Comparison of ENCODE assay signal across 1 cellular context in genomic region chr6:43174263-43175112, GRCh38.
TF ChIP-seq lines count a peak whose summit lies in the region.

No MANE protein-coding gene starts in this region.

TF ChIP-seq in K562, 482 proteins besides CTCF, POLR2A, EP300 and RAD21 (continued from another document and continues in another):
- TF ChIP-seq, protein P1, sequence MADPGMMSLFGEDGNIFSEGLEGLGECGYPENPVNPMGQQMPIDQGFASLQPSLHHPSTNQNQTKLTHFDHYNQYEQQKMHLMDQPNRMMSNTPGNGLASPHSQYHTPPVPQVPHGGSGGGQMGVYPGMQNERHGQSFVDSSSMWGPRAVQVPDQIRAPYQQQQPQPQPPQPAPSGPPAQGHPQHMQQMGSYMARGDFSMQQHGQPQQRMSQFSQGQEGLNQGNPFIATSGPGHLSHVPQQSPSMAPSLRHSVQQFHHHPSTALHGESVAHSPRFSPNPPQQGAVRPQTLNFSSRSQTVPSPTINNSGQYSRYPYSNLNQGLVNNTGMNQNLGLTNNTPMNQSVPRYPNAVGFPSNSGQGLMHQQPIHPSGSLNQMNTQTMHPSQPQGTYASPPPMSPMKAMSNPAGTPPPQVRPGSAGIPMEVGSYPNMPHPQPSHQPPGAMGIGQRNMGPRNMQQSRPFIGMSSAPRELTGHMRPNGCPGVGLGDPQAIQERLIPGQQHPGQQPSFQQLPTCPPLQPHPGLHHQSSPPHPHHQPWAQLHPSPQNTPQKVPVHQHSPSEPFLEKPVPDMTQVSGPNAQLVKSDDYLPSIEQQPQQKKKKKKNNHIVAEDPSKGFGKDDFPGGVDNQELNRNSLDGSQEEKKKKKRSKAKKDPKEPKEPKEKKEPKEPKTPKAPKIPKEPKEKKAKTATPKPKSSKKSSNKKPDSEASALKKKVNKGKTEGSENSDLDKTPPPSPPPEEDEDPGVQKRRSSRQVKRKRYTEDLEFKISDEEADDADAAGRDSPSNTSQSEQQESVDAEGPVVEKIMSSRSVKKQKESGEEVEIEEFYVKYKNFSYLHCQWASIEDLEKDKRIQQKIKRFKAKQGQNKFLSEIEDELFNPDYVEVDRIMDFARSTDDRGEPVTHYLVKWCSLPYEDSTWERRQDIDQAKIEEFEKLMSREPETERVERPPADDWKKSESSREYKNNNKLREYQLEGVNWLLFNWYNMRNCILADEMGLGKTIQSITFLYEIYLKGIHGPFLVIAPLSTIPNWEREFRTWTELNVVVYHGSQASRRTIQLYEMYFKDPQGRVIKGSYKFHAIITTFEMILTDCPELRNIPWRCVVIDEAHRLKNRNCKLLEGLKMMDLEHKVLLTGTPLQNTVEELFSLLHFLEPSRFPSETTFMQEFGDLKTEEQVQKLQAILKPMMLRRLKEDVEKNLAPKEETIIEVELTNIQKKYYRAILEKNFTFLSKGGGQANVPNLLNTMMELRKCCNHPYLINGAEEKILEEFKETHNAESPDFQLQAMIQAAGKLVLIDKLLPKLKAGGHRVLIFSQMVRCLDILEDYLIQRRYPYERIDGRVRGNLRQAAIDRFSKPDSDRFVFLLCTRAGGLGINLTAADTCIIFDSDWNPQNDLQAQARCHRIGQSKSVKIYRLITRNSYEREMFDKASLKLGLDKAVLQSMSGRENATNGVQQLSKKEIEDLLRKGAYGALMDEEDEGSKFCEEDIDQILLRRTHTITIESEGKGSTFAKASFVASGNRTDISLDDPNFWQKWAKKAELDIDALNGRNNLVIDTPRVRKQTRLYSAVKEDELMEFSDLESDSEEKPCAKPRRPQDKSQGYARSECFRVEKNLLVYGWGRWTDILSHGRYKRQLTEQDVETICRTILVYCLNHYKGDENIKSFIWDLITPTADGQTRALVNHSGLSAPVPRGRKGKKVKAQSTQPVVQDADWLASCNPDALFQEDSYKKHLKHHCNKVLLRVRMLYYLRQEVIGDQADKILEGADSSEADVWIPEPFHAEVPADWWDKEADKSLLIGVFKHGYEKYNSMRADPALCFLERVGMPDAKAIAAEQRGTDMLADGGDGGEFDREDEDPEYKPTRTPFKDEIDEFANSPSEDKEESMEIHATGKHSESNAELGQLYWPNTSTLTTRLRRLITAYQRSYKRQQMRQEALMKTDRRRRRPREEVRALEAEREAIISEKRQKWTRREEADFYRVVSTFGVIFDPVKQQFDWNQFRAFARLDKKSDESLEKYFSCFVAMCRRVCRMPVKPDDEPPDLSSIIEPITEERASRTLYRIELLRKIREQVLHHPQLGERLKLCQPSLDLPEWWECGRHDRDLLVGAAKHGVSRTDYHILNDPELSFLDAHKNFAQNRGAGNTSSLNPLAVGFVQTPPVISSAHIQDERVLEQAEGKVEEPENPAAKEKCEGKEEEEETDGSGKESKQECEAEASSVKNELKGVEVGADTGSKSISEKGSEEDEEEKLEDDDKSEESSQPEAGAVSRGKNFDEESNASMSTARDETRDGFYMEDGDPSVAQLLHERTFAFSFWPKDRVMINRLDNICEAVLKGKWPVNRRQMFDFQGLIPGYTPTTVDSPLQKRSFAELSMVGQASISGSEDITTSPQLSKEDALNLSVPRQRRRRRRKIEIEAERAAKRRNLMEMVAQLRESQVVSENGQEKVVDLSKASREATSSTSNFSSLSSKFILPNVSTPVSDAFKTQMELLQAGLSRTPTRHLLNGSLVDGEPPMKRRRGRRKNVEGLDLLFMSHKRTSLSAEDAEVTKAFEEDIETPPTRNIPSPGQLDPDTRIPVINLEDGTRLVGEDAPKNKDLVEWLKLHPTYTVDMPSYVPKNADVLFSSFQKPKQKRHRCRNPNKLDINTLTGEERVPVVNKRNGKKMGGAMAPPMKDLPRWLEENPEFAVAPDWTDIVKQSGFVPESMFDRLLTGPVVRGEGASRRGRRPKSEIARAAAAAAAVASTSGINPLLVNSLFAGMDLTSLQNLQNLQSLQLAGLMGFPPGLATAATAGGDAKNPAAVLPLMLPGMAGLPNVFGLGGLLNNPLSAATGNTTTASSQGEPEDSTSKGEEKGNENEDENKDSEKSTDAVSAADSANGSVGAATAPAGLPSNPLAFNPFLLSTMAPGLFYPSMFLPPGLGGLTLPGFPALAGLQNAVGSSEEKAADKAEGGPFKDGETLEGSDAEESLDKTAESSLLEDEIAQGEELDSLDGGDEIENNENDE (IDR thresholded peaks at IDR 0.05; ENCODE audit: low read depth, low read length) = no peak
- no peak for TF ChIP-seq ZNF41 (CRISPR knock-in tag; conservative IDR thresholded peaks at IDR 0.05)
- TF ChIP-seq KDM4B (IDR thresholded peaks at IDR 0.05; ENCODE audit: borderline replicate concordance in 2 of 2, low read depth in 1 of 2) = no peak
- no peak for TF ChIP-seq SETDB1 (IDR thresholded peaks at IDR 0.05; ENCODE audit: low read length)
- no peak for TF ChIP-seq XRCC3 (IDR thresholded peaks at IDR 0.05)
- TF ChIP-seq ERF (CRISPR knock-in tag; IDR thresholded peaks at IDR 0.05) = peak; percentile 88; the same call in 1 of the 2 replicates
- TF ChIP-seq ZNF280B (CRISPR knock-in tag; IDR thresholded peaks at IDR 0.05) = no peak
- TF ChIP-seq KAT7 (CRISPR knock-in tag; IDR thresholded peaks at IDR 0.05; ENCODE audit: borderline replicate concordance) = 0 out of 2 replicates have a peak, but pooled peaks have one; percentile 13
- TF ChIP-seq SMAD4 (CRISPR knock-in tag; conservative IDR thresholded peaks at IDR 0.05) = peak; percentile 70
- peak; percentile 90 for TF ChIP-seq BMI1 (IDR thresholded peaks at IDR 0.05; ENCODE audit: low read length)
- TF ChIP-seq, protein P2, sequence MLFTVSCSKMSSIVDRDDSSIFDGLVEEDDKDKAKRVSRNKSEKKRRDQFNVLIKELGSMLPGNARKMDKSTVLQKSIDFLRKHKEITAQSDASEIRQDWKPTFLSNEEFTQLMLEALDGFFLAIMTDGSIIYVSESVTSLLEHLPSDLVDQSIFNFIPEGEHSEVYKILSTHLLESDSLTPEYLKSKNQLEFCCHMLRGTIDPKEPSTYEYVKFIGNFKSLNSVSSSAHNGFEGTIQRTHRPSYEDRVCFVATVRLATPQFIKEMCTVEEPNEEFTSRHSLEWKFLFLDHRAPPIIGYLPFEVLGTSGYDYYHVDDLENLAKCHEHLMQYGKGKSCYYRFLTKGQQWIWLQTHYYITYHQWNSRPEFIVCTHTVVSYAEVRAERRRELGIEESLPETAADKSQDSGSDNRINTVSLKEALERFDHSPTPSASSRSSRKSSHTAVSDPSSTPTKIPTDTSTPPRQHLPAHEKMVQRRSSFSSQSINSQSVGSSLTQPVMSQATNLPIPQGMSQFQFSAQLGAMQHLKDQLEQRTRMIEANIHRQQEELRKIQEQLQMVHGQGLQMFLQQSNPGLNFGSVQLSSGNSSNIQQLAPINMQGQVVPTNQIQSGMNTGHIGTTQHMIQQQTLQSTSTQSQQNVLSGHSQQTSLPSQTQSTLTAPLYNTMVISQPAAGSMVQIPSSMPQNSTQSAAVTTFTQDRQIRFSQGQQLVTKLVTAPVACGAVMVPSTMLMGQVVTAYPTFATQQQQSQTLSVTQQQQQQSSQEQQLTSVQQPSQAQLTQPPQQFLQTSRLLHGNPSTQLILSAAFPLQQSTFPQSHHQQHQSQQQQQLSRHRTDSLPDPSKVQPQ (CRISPR knock-in tag; IDR thresholded peaks at IDR 0.05; ENCODE audit: borderline replicate concordance) = no peak
- TF ChIP-seq POLR2AphosphoS5 (IDR thresholded peaks at IDR 0.05; ENCODE audit: control insufficient read depth, insufficient read depth, low read depth, low read length) = peak; percentile 45
- TF ChIP-seq, protein P3, sequence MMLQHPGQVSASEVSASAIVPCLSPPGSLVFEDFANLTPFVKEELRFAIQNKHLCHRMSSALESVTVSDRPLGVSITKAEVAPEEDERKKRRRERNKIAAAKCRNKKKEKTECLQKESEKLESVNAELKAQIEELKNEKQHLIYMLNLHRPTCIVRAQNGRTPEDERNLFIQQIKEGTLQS (IDR thresholded peaks at IDR 0.05) = peak; percentile 79
- TF ChIP-seq, protein P3 (CRISPR knock-in tag; conservative IDR thresholded peaks at IDR 0.05) = peak; percentile 58; the same call in 1 of the 2 replicates
- TF ChIP-seq THRAP3 (IDR thresholded peaks at IDR 0.05; ENCODE audit: borderline replicate concordance) = no peak
- TF ChIP-seq SFPQ (IDR thresholded peaks at IDR 0.05; ENCODE audit: low read depth, low read length) = no peak
- TF ChIP-seq EGR1 (conservative IDR thresholded peaks at IDR 0.05) = peak; percentile 61
- TF ChIP-seq EP400 (IDR thresholded peaks at IDR 0.05) = no peak
- no peak for TF ChIP-seq BRF1 (IDR thresholded peaks at IDR 0.05; ENCODE audit: borderline replicate concordance, extremely low read depth, insufficient read length)
- peak in 1 of 3 experiments; percentile 47; a peak in 2 of 6 replicates for TF ChIP-seq ZBTB11 (CRISPR knock-in tag; IDR thresholded peaks at IDR 0.05)
- peak; percentile 56 for TF ChIP-seq RBBP5 (IDR thresholded peaks at IDR 0.05; ENCODE audit: borderline replicate concordance, insufficient read depth, low read length, poor library complexity, severe bottlenecking)
- peak; percentile 72; the same call in 1 of the 2 replicates for TF ChIP-seq ZBTB17 (CRISPR knock-in tag; IDR thresholded peaks at IDR 0.05)
- TF ChIP-seq ZNF146 (CRISPR knock-in tag; IDR thresholded peaks at IDR 0.05; ENCODE audit: unreplicated experiment) = no peak
- TF ChIP-seq, protein P4, sequence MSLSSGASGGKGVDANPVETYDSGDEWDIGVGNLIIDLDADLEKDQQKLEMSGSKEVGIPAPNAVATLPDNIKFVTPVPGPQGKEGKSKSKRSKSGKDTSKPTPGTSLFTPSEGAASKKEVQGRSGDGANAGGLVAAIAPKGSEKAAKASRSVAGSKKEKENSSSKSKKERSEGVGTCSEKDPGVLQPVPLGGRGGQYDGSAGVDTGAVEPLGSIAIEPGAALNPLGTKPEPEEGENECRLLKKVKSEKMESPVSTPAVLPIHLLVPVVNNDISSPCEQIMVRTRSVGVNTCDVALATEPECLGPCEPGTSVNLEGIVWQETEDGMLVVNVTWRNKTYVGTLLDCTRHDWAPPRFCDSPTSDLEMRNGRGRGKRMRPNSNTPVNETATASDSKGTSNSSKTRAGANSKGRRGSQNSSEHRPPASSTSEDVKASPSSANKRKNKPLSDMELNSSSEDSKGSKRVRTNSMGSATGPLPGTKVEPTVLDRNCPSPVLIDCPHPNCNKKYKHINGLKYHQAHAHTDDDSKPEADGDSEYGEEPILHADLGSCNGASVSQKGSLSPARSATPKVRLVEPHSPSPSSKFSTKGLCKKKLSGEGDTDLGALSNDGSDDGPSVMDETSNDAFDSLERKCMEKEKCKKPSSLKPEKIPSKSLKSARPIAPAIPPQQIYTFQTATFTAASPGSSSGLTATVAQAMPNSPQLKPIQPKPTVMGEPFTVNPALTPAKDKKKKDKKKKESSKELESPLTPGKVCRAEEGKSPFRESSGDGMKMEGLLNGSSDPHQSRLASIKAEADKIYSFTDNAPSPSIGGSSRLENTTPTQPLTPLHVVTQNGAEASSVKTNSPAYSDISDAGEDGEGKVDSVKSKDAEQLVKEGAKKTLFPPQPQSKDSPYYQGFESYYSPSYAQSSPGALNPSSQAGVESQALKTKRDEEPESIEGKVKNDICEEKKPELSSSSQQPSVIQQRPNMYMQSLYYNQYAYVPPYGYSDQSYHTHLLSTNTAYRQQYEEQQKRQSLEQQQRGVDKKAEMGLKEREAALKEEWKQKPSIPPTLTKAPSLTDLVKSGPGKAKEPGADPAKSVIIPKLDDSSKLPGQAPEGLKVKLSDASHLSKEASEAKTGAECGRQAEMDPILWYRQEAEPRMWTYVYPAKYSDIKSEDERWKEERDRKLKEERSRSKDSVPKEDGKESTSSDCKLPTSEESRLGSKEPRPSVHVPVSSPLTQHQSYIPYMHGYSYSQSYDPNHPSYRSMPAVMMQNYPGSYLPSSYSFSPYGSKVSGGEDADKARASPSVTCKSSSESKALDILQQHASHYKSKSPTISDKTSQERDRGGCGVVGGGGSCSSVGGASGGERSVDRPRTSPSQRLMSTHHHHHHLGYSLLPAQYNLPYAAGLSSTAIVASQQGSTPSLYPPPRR (CRISPR knock-in tag; IDR thresholded peaks at IDR 0.05; ENCODE audit: borderline replicate concordance) = no peak
- TF ChIP-seq HDAC8 (tag; IDR thresholded peaks at IDR 0.05) = no peak
